ENCODE assay signal across 8 cellular contexts in the genomic region with DNA sequence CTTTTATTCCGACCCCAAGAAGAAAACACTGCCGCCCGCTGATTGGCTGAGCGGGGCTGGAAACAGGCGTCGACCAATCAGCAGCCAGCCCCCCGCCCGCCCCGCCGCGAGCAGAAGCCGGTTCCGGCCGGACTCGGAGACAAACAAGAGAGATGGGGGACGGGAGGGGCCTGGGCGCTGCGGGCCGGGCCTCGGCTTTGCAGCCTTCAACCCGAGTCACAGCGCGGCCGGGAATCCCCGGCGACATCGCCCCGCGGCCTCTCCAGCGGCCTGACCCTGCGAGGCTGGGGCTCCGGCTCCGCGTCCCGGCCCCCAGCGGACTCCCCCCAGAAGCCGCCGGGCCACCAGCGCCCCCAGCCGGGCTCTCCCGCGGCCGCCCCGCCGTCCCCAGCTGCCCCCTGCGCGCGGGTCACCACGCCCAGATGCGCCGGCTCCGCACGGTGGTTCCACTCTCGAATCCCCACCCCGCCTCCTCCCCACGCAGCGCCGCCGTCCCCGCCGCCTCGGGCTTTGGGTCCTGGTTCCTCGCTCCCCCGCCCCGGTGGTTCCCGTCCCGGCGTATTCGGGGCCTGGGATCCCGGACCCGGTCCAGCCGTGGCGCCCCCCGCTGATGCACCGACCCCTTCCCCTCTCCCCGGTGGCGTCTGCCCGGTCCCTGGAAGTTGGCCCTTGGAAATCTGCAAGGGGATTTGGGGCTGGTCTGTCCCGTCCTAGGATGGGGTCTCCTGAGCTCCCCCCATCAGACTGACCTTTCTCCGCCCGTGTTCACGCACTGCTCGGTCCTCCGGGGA. TPM values are rescaled to one million over a fixed set of nuclear protein-coding genes. Genes with fewer than 3 reads are reported as not detected.
DNase-seq lines count a peak whose midpoint lies in the region; ATAC-seq, FAIRE-seq and TF ChIP-seq lines count a peak whose summit lies in the region.

No MANE protein-coding gene starts in this region.

- H4K20me1 ChIP-seq in HepG2 (ENCODE audit: insufficient read depth, low read length), result no peaks in the 10 kb centered on the region

- H3K27me3 ChIP-seq in BE2C (no peaks in the 10 kb centered on the region), HepG2 (ENCODE audit: control insufficient read depth in 1 of 2, insufficient read depth in 2 of 2, low read length in 2 of 2) (peaks cover 0 to 2% of the 10 kb centered on the region in 2 experiments; a peak in 1 of 5 replicates)

- H2AFZ ChIP-seq in HepG2 (ENCODE audit: low read length), result no peak overlapping the region

- CTCF ChIA-PET in HepG2 (lab: Yijun Ruan, JAX; ENCODE audit: low intra/inter-chr PET ratio, low total read pairs), result interaction anchor here (1.7 to 3.6 kb wide), 2 partner anchors 55 to 58 kb away, joined by 4 to 55 read pairs; no protein-coding TSS in a partner anchor

- POLR2A ChIA-PET in HepG2 (lab: Yijun Ruan, JAX), result interaction anchor here (0.6 to 3.2 kb wide), 14 partner anchors 12 to 424 kb away, joined by 3 to 27 read pairs (median 4); a partner anchor contains a TSS

- H3K9me3 ChIP-seq in BE2C, result no peaks in the 10 kb centered on the region
- H3K9me3 ChIP-seq in HepG2 (ENCODE audit: low read length), result no peaks in the 10 kb centered on the region

- 2% methylated on average over 33 of the region's 84 CpGs for WGBS in HepG2 (ENCODE audit: low lambda C conversion rate)

- H3K4me1 Mint-ChIP-seq in dendritic cell treated with granulocyte-macrophage colony-stimulating factor and Interleukin-4, amounts not matched to agents 40 ng/mL and 50 ng/mL, for 4 days (ENCODE audit: low read depth), result peaks cover 55% of the 10 kb centered on the region

- BruUV-seq in HepG2 (replicated peaks; lab: Mats Ljungman, UMichigan), result no TSS peak

- intact Hi-C loops in dendritic cell treated with granulocyte-macrophage colony-stimulating factor and Interleukin-4, amounts not matched to agents 40 ng/mL and 50 ng/mL, for 4 days (cut with micrococcal nuclease), result loop anchor here (5.0 kb wide), 2 partner anchors 37 to 72 kb away; no protein-coding TSS in a partner anchor
- intact Hi-C loops in HepG2 (cut with micrococcal nuclease; ENCODE audit: unreplicated experiment), result loop anchor here (1.0 kb wide), 1 partner anchor 55 kb away; no protein-coding TSS in a partner anchor

- in situ Hi-C loops in HepG2 (cut with HindIII; ENCODE audit: extremely low pct_ligation_motif_present, low pct_unique_long_range_greater_than_20kb), result loop anchor here (5.0 kb wide), 1 partner anchor 52 kb away; no protein-coding TSS in a partner anchor

- TF ChIP-seq CTCF in BE2C (IDR thresholded peaks at IDR 0.05; ENCODE audit: low read depth, low read length) (no peak), HepG2 (CRISPR knock-in tag; IDR thresholded peaks at IDR 0.05) (peak; percentile 50)

- H3K4me3 ChIP-seq in BE2C (ENCODE audit: low read depth, low read length) (peak overlapping the region; percentile 71), HepG2 (replicated peaks in 1 of 3; ENCODE audit: insufficient read depth in 1 of 3, low read depth in 2 of 3, low read length in 3 of 3) (peak overlapping the region; percentile 62 to 93 (median 90))

- peak; percentile 48 for ATAC-seq in HG03520 (IDR thresholded peaks at IDR 0.05; ENCODE audit: unreplicated experiment)
- ATAC-seq in HepG2, result peak; percentile 85

- no peak for FAIRE-seq in HepG2 (lab: Jason Lieb, UNC)

- TF ChIP-seq RAD21 in HepG2 (CRISPR knock-in tag; IDR thresholded peaks at IDR 0.05), result peak; percentile 78

- no peaks in the 10 kb centered on the region for H3K9me3 Mint-ChIP-seq in dendritic cell treated with granulocyte-macrophage colony-stimulating factor and Interleukin-4, amounts not matched to agents 40 ng/mL and 50 ng/mL, for 4 days

- peak; percentile 94 for DNase-seq in BE2C
- peak; percentile 95 for DNase-seq in GM19240 (ENCODE audit: insufficient read length, low spot score)
- DNase-seq in NCI-H69 (lab: John Stamatoyannopoulos, UW), result peak; percentile 96
- peak; percentile 75 to 82 for DNase-seq in activated CD4-positive, alpha-beta T cell treated with anti-CD3 and anti-CD28 coated beads, Interleukin-2, amount 50 U/mL, for 24 hours (ENCODE audit: low read depth in 1 of 2, low spot score in 1 of 2)
- DNase-seq in HepG2 (ENCODE audit: low spot score), result peak; percentile 91
- DNase-seq in stimulated activated CD4-positive, alpha-beta T cell treated with anti-CD3 and anti-CD28 coated beads, Interleukin-2, amount 100 ng/mL, for 4 hours (ENCODE audit: low read depth), result peak; percentile 77

- peak overlapping the region; percentile 53; the same call in 1 of the 2 replicates for H3K9ac ChIP-seq in HepG2 (ENCODE audit: insufficient read depth, low read depth, low read length)

- H3K4me2 ChIP-seq in HepG2 (ENCODE audit: low read depth, low read length), result peak overlapping the region; percentile 99

- H3K27me3 Mint-ChIP-seq in dendritic cell treated with granulocyte-macrophage colony-stimulating factor and Interleukin-4, amounts not matched to agents 40 ng/mL and 50 ng/mL, for 4 days, result no peaks in the 10 kb centered on the region

- H3K4me3 Mint-ChIP-seq in dendritic cell treated with granulocyte-macrophage colony-stimulating factor and Interleukin-4, amounts not matched to agents 40 ng/mL and 50 ng/mL, for 4 days, result peak overlapping the region; percentile 98

- TF ChIP-seq POLR2A in HepG2 (IDR thresholded peaks at IDR 0.05; ENCODE audit: insufficient read depth in 1 of 2, low read depth in 2 of 2, low read length in 2 of 2), result 0 out of 4 replicates have a peak, but pooled peaks of 1 of the 2 experiments have one; percentile 42

- TF ChIP-seq EP300 in HepG2 (IDR thresholded peaks at IDR 0.05; ENCODE audit: low read depth in 2 of 2, low read length in 2 of 2) (no peak; a peak in 1 of 4 replicates), HepG2 (CRISPR knock-in tag; IDR thresholded peaks at IDR 0.05; ENCODE audit: borderline replicate concordance) (no peak)

- H3K36me3 Mint-ChIP-seq in dendritic cell treated with granulocyte-macrophage colony-stimulating factor and Interleukin-4, amounts not matched to agents 40 ng/mL and 50 ng/mL, for 4 days (ENCODE audit: low read depth), result peaks cover 50% of the 10 kb centered on the region

- H3K36me3 ChIP-seq in BE2C, result no peaks in the 10 kb centered on the region
- H3K36me3 ChIP-seq in HepG2 (replicated peaks in 1 of 2; ENCODE audit: control insufficient read depth in 1 of 2, insufficient read depth in 2 of 2, low read length in 2 of 2), result peaks cover 0 to 2% of the 10 kb centered on the region in 2 experiments; a peak in 1 of 5 replicates

- H3K27ac ChIP-seq in HepG2 (ENCODE audit: extremely low read length, insufficient read depth, low read length), result peak overlapping the region; percentile 71

- H3K79me2 ChIP-seq in HepG2 (ENCODE audit: insufficient read depth, low read length), result no peaks in the 10 kb centered on the region

- peak overlapping the region; percentile 93 for H3K27ac Mint-ChIP-seq in dendritic cell treated with granulocyte-macrophage colony-stimulating factor and Interleukin-4, amounts not matched to agents 40 ng/mL and 50 ng/mL, for 4 days

- no peaks in the 10 kb centered on the region for H3K4me1 ChIP-seq in BE2C
- H3K4me1 ChIP-seq in HepG2 (ENCODE audit: insufficient read depth, low read length), result peaks cover 40% of the 10 kb centered on the region

RNA-seq across cellular contexts. Expression of a gene that starts 0.4 kb away (rescaled TPM):
- 8.0 TPM for polyA plus RNA-seq in BE2C (2012; ENCODE audit: insufficient read depth, insufficient read length, low read depth)
- 3.3 and 7.3 TPM in 2 replicates for total RNA-seq in HepG2 (2016; rRNA removed; fragmentation: Illumina TruSeq; extraction: Trizol)
- total RNA-seq in HepG2 (2016; cell fraction: cytosol; rRNA removed; fragmentation: Illumina TruSeq; extraction: Trizol; ENCODE audit: low read depth), result 0.97 and 1.3 TPM in 2 replicates
- 2.0 and 8.1 TPM in 2 replicates for total RNA-seq in HepG2 (2016; cell fraction: insoluble cytoplasmic fraction; rRNA removed; fragmentation: Illumina TruSeq; extraction: Trizol)
- 4.2 and 4.8 TPM in 2 replicates for total RNA-seq in HepG2 (2016; cell fraction: membrane; rRNA removed; fragmentation: Illumina TruSeq; extraction: Trizol)
- 6.5 and 9.2 TPM in 2 replicates for total RNA-seq in HepG2 (2016; cell fraction: nucleus; rRNA removed; fragmentation: Illumina TruSeq; extraction: Trizol)
- polyA plus RNA-seq in HepG2 (2011; rRNA removed), result 20.0 and 26.7 TPM in 2 replicates
- polyA plus RNA-seq in HepG2 (2011; cell fraction: cytosol; rRNA removed), result 24.6 and 32.6 TPM in 2 replicates
- polyA plus RNA-seq in HepG2 (2011; cell fraction: nucleus; rRNA removed), result 23.0 and 27.0 TPM in 2 replicates
- 23.6 and 32.7 TPM in 2 replicates for polyA plus RNA-seq in HepG2 (2012)
- 1.1 and 1.6 TPM in 2 replicates for polyA plus RNA-seq in HepG2 (2016; cell fraction: cytosol; fragmentation: Illumina TruSeq; extraction: Trizol; ENCODE audit: low read depth)
- polyA plus RNA-seq in HepG2 (2016; cell fraction: insoluble cytoplasmic fraction; fragmentation: Illumina TruSeq; extraction: Trizol; ENCODE audit: low read depth), result 3.0 and 4.3 TPM in 2 replicates
- 2.7 and 2.9 TPM in 2 replicates for polyA plus RNA-seq in HepG2 (2016; cell fraction: membrane; fragmentation: Illumina TruSeq; extraction: Trizol; ENCODE audit: low read depth)
- 12.1 and 13.4 TPM in 2 replicates for polyA plus RNA-seq in HepG2 (2016; cell fraction: nucleus; fragmentation: Illumina TruSeq; extraction: Trizol; ENCODE audit: insufficient read depth, low read depth)
- polyA minus RNA-seq in HepG2 (2011; rRNA and poly(A)+ RNA removed; ENCODE audit: low replicate concordance), result 35.9 and 121 TPM in 2 replicates
- polyA minus RNA-seq in HepG2 (2011; cell fraction: cytosol; rRNA and poly(A)+ RNA removed), result 22.7 and 26.1 TPM in 2 replicates
- polyA minus RNA-seq in HepG2 (2011; cell fraction: nucleus; rRNA and poly(A)+ RNA removed), result 18.9 and 19.1 TPM in 2 replicates

RNA-seq across cellular contexts. Expression of a gene that starts 16.5 kb away (rescaled TPM):
- 0.17 TPM for polyA plus RNA-seq in BE2C (2012; ENCODE audit: insufficient read depth, insufficient read length, low read depth)
- 0.24 TPM in 1 of 2 replicates, not detected in the other for total RNA-seq in HepG2 (2016; rRNA removed; fragmentation: Illumina TruSeq; extraction: Trizol)
- total RNA-seq in HepG2 (2016; cell fraction: cytosol; rRNA removed; fragmentation: Illumina TruSeq; extraction: Trizol; ENCODE audit: low read depth), result 0.09 TPM in 1 of 2 replicates, not detected in the other
- total RNA-seq in HepG2 (2016; cell fraction: insoluble cytoplasmic fraction; rRNA removed; fragmentation: Illumina TruSeq; extraction: Trizol), result 0.04 TPM in 1 of 2 replicates, not detected in the other
- total RNA-seq in HepG2 (2016; cell fraction: membrane; rRNA removed; fragmentation: Illumina TruSeq; extraction: Trizol), result 0.07 and 0.09 TPM in 2 replicates
- total RNA-seq in HepG2 (2016; cell fraction: nucleus; rRNA removed; fragmentation: Illumina TruSeq; extraction: Trizol), result 0.16 and 0.34 TPM in 2 replicates
- polyA plus RNA-seq in HepG2 (2011; rRNA removed), result 0.71 and 0.72 TPM in 2 replicates
- polyA plus RNA-seq in HepG2 (2011; cell fraction: cytosol; rRNA removed), result 0.17 and 0.25 TPM in 2 replicates
- 7.1 and 9.1 TPM in 2 replicates for polyA plus RNA-seq in HepG2 (2011; cell fraction: nucleus; rRNA removed)
- polyA plus RNA-seq in HepG2 (2012), result 0.39 and 0.59 TPM in 2 replicates
- not detected in 2 replicates for polyA plus RNA-seq in HepG2 (2016; cell fraction: cytosol; fragmentation: Illumina TruSeq; extraction: Trizol; ENCODE audit: low read depth)
- not detected in 2 replicates for polyA plus RNA-seq in HepG2 (2016; cell fraction: insoluble cytoplasmic fraction; fragmentation: Illumina TruSeq; extraction: Trizol; ENCODE audit: low read depth)
- polyA plus RNA-seq in HepG2 (2016; cell fraction: membrane; fragmentation: Illumina TruSeq; extraction: Trizol; ENCODE audit: low read depth), result not detected in 2 replicates
- polyA plus RNA-seq in HepG2 (2016; cell fraction: nucleus; fragmentation: Illumina TruSeq; extraction: Trizol; ENCODE audit: insufficient read depth, low read depth), result 0.44 and 0.51 TPM in 2 replicates
- polyA minus RNA-seq in HepG2 (2011; rRNA and poly(A)+ RNA removed; ENCODE audit: low replicate concordance), result 0.23 and 0.68 TPM in 2 replicates
- polyA minus RNA-seq in HepG2 (2011; cell fraction: cytosol; rRNA and poly(A)+ RNA removed), result not detected in 2 replicates
- 0.99 and 1.5 TPM in 2 replicates for polyA minus RNA-seq in HepG2 (2011; cell fraction: nucleus; rRNA and poly(A)+ RNA removed)

RNA-seq across cellular contexts. Expression of a gene that starts 20.6 kb away (rescaled TPM):
- 1.1 TPM for polyA plus RNA-seq in BE2C (2012; ENCODE audit: insufficient read depth, insufficient read length, low read depth)
- total RNA-seq in HepG2 (2016; rRNA removed; fragmentation: Illumina TruSeq; extraction: Trizol), result 4.7 and 6.6 TPM in 2 replicates
- 19.7 and 24.4 TPM in 2 replicates for total RNA-seq in HepG2 (2016; cell fraction: cytosol; rRNA removed; fragmentation: Illumina TruSeq; extraction: Trizol; ENCODE audit: low read depth)
- total RNA-seq in HepG2 (2016; cell fraction: insoluble cytoplasmic fraction; rRNA removed; fragmentation: Illumina TruSeq; extraction: Trizol), result 5.0 and 7.1 TPM in 2 replicates
- total RNA-seq in HepG2 (2016; cell fraction: membrane; rRNA removed; fragmentation: Illumina TruSeq; extraction: Trizol), result 13.1 and 14.3 TPM in 2 replicates
- 3.3 and 3.9 TPM in 2 replicates for total RNA-seq in HepG2 (2016; cell fraction: nucleus; rRNA removed; fragmentation: Illumina TruSeq; extraction: Trizol)
- polyA plus RNA-seq in HepG2 (2011; rRNA removed), result 8.1 and 9.4 TPM in 2 replicates
- 4.3 and 6.7 TPM in 2 replicates for polyA plus RNA-seq in HepG2 (2011; cell fraction: cytosol; rRNA removed)
- 19.2 and 23.3 TPM in 2 replicates for polyA plus RNA-seq in HepG2 (2011; cell fraction: nucleus; rRNA removed)
- polyA plus RNA-seq in HepG2 (2012), result 4.5 and 5.2 TPM in 2 replicates
- polyA plus RNA-seq in HepG2 (2016; cell fraction: cytosol; fragmentation: Illumina TruSeq; extraction: Trizol; ENCODE audit: low read depth), result 24.9 and 29.6 TPM in 2 replicates
- 3.9 and 6.6 TPM in 2 replicates for polyA plus RNA-seq in HepG2 (2016; cell fraction: insoluble cytoplasmic fraction; fragmentation: Illumina TruSeq; extraction: Trizol; ENCODE audit: low read depth)
- 12.1 and 14.0 TPM in 2 replicates for polyA plus RNA-seq in HepG2 (2016; cell fraction: membrane; fragmentation: Illumina TruSeq; extraction: Trizol; ENCODE audit: low read depth)
- polyA plus RNA-seq in HepG2 (2016; cell fraction: nucleus; fragmentation: Illumina TruSeq; extraction: Trizol; ENCODE audit: insufficient read depth, low read depth), result 6.7 and 7.6 TPM in 2 replicates
- polyA minus RNA-seq in HepG2 (2011; rRNA and poly(A)+ RNA removed; ENCODE audit: low replicate concordance), result 5.6 and 7.3 TPM in 2 replicates
- polyA minus RNA-seq in HepG2 (2011; cell fraction: cytosol; rRNA and poly(A)+ RNA removed), result 5.0 TPM in 2 replicates
- 6.0 and 9.0 TPM in 2 replicates for polyA minus RNA-seq in HepG2 (2011; cell fraction: nucleus; rRNA and poly(A)+ RNA removed)

RNA-seq across cellular contexts. Expression of a gene that starts 55.6 kb away (rescaled TPM):
- polyA plus RNA-seq in BE2C (2012; ENCODE audit: insufficient read depth, insufficient read length, low read depth), result 679 TPM
- total RNA-seq in HepG2 (2016; rRNA removed; fragmentation: Illumina TruSeq; extraction: Trizol), result 112 and 318 TPM in 2 replicates
- 27.9 and 29.6 TPM in 2 replicates for total RNA-seq in HepG2 (2016; cell fraction: cytosol; rRNA removed; fragmentation: Illumina TruSeq; extraction: Trizol; ENCODE audit: low read depth)
- 104 and 284 TPM in 2 replicates for total RNA-seq in HepG2 (2016; cell fraction: insoluble cytoplasmic fraction; rRNA removed; fragmentation: Illumina TruSeq; extraction: Trizol)
- total RNA-seq in HepG2 (2016; cell fraction: membrane; rRNA removed; fragmentation: Illumina TruSeq; extraction: Trizol), result 59.5 and 61.6 TPM in 2 replicates
- total RNA-seq in HepG2 (2016; cell fraction: nucleus; rRNA removed; fragmentation: Illumina TruSeq; extraction: Trizol), result 124 and 135 TPM in 2 replicates
- polyA plus RNA-seq in HepG2 (2011; rRNA removed), result 179 and 195 TPM in 2 replicates
- polyA plus RNA-seq in HepG2 (2011; cell fraction: cytosol; rRNA removed), result 79.1 and 90.7 TPM in 2 replicates
- 265 and 296 TPM in 2 replicates for polyA plus RNA-seq in HepG2 (2011; cell fraction: nucleus; rRNA removed)
- 129 and 145 TPM in 2 replicates for polyA plus RNA-seq in HepG2 (2012)
- 15.0 and 17.7 TPM in 2 replicates for polyA plus RNA-seq in HepG2 (2016; cell fraction: cytosol; fragmentation: Illumina TruSeq; extraction: Trizol; ENCODE audit: low read depth)
- 300 and 377 TPM in 2 replicates for polyA plus RNA-seq in HepG2 (2016; cell fraction: insoluble cytoplasmic fraction; fragmentation: Illumina TruSeq; extraction: Trizol; ENCODE audit: low read depth)
- 37.4 and 39.7 TPM in 2 replicates for polyA plus RNA-seq in HepG2 (2016; cell fraction: membrane; fragmentation: Illumina TruSeq; extraction: Trizol; ENCODE audit: low read depth)
- polyA plus RNA-seq in HepG2 (2016; cell fraction: nucleus; fragmentation: Illumina TruSeq; extraction: Trizol; ENCODE audit: insufficient read depth, low read depth), result 245 and 257 TPM in 2 replicates
- 401 and 410 TPM in 2 replicates for polyA minus RNA-seq in HepG2 (2011; rRNA and poly(A)+ RNA removed; ENCODE audit: low replicate concordance)
- polyA minus RNA-seq in HepG2 (2011; cell fraction: cytosol; rRNA and poly(A)+ RNA removed), result 275 and 377 TPM in 2 replicates
- 189 and 229 TPM in 2 replicates for polyA minus RNA-seq in HepG2 (2011; cell fraction: nucleus; rRNA and poly(A)+ RNA removed)

Comparison
In these comparisons a context has a peak if more than half of its experiments do, and no peak if none do; other contexts are left out.
1. Peak in every context shown above with its lines: DNase-seq, ATAC-seq, H3K4me3 ChIP-seq and H3K27ac ChIP-seq.